10 cellular contexts compared by ENCODE assay signal in genomic region chr19:1221141-1221903, GRCh38. TPM values are rescaled to one million over a fixed set of nuclear protein-coding genes. Genes with fewer than 3 reads are reported as not detected.
DNase-seq lines count a peak whose midpoint lies in the region; ATAC-seq and TF ChIP-seq lines count a peak whose summit lies in the region.
"Had no signal": no experiment of that assay in that cellular context is flagged by ENCODE, and none has a peak within 500 bp of the region (broad histone marks: within the 10 kb centered on the region; RNA-seq: fewer than 3 reads in every experiment).

No MANE protein-coding gene starts in this region.

- DNase-seq in ACHN: peak; percentile 37
- DNase-seq in dermis blood vessel endothelial cell: peak; percentile 81
- DNase-seq in lower lobe of right lung: no peak
- DNase-seq in activated naive CD4-positive, alpha-beta T cell treated with anti-CD3 and anti-CD28 coated beads, Interleukin-2, amount 10 ng/mL, durations not matched to agents 7 days and 5 days: no peak
- DNase-seq in RKO (ENCODE audit: low spot score): no peak
- DNase-seq in activated CD4-positive, alpha-beta T cell treated with anti-CD3 and anti-CD28 coated beads for 1 hour: no peak
- no peak for DNase-seq in activated T-cell treated with anti-CD3 and anti-CD28 coated beads, Interleukin-2, amount 50 U/mL, for 4 hours
- DNase-seq: activated naive CD8-positive, alpha-beta T cell treated with anti-CD3 and anti-CD28 coated beads, Interleukin-2, amount 50 U/mL, for 24 hours; DMS153 had no signal

- intact Hi-C loops in lower lobe of right lung (cut with DNase I): no loop called here

- H3K9me3 Mint-ChIP-seq in activated naive CD4-positive, alpha-beta T cell treated with anti-CD3 and anti-CD28 coated beads, Interleukin-2, amount 10 ng/mL, durations not matched to agents 7 days and 5 days: no peaks in the 10 kb centered on the region
- H3K9me3 Mint-ChIP-seq in activated T-cell treated with anti-CD3 and anti-CD28 coated beads, Interleukin-2, amount 50 U/mL, for 4 hours: no peaks in the 10 kb centered on the region
- H3K9me3 Mint-ChIP-seq: activated naive CD8-positive, alpha-beta T cell treated with anti-CD3 and anti-CD28 coated beads, Interleukin-2, amount 50 U/mL, for 24 hours had no signal

- peaks cover 66% of the 10 kb centered on the region for H3K36me3 ChIP-seq in lower lobe of right lung

- CTCF ChIA-PET in activated naive CD4-positive, alpha-beta T cell treated with anti-CD3 and anti-CD28 coated beads, Interleukin-2, amount 10 ng/mL, durations not matched to agents 7 days and 5 days (lab: Charles Lee): interaction anchor here (1.3 to 1.7 kb wide), 2 partner anchors 109 to 232 kb away, joined by 3 read pairs; no protein-coding TSS in a partner anchor

- H3K27me3 Mint-ChIP-seq in activated naive CD4-positive, alpha-beta T cell treated with anti-CD3 and anti-CD28 coated beads, Interleukin-2, amount 10 ng/mL, durations not matched to agents 7 days and 5 days: no peaks in the 10 kb centered on the region
- H3K27me3 Mint-ChIP-seq in activated T-cell treated with anti-CD3 and anti-CD28 coated beads, Interleukin-2, amount 50 U/mL, for 4 hours (ENCODE audit: low read depth): no peaks in the 10 kb centered on the region
- H3K27me3 Mint-ChIP-seq: activated naive CD8-positive, alpha-beta T cell treated with anti-CD3 and anti-CD28 coated beads, Interleukin-2, amount 50 U/mL, for 24 hours had no signal

- H3K4me3 ChIP-seq in lower lobe of right lung: no peak overlapping the region

- ATAC-seq in lower lobe of right lung: peak; percentile 26 to 38
- no peak for ATAC-seq in activated T-cell treated with anti-CD3 and anti-CD28 coated beads, Interleukin-2, amount 50 U/mL, for 4 hours
- ATAC-seq: activated naive CD8-positive, alpha-beta T cell treated with anti-CD3 and anti-CD28 coated beads, Interleukin-2, amount 50 U/mL, for 24 hours had no signal

- H3K4me1 Mint-ChIP-seq in activated naive CD4-positive, alpha-beta T cell treated with anti-CD3 and anti-CD28 coated beads, Interleukin-2, amount 10 ng/mL, durations not matched to agents 7 days and 5 days: peaks cover 2% of the 10 kb centered on the region
- no peaks in the 10 kb centered on the region for H3K4me1 Mint-ChIP-seq in activated T-cell treated with anti-CD3 and anti-CD28 coated beads, Interleukin-2, amount 50 U/mL, for 4 hours (ENCODE audit: low read depth)
- H3K4me1 Mint-ChIP-seq: activated naive CD8-positive, alpha-beta T cell treated with anti-CD3 and anti-CD28 coated beads, Interleukin-2, amount 50 U/mL, for 24 hours had no signal

- peaks cover 12% of the 10 kb centered on the region for H3K4me1 ChIP-seq in lower lobe of right lung

- no peak overlapping the region for H3K4me3 Mint-ChIP-seq in activated naive CD4-positive, alpha-beta T cell treated with anti-CD3 and anti-CD28 coated beads, Interleukin-2, amount 10 ng/mL, durations not matched to agents 7 days and 5 days
- no peak overlapping the region for H3K4me3 Mint-ChIP-seq in activated T-cell treated with anti-CD3 and anti-CD28 coated beads, Interleukin-2, amount 50 U/mL, for 4 hours
- H3K4me3 Mint-ChIP-seq: activated naive CD8-positive, alpha-beta T cell treated with anti-CD3 and anti-CD28 coated beads, Interleukin-2, amount 50 U/mL, for 24 hours had no signal

- TF ChIP-seq RAD21 in Ishikawa (IDR thresholded peaks at IDR 0.05; ENCODE audit: low read depth): peak; percentile 54

- peak; percentile 57 for TF ChIP-seq CTCF in lower lobe of right lung (IDR thresholded peaks at IDR 0.05)

- H3K9me3 ChIP-seq in lower lobe of right lung: no peaks in the 10 kb centered on the region

- H3K27ac ChIP-seq in lower lobe of right lung: no peak overlapping the region

- no peaks in the 10 kb centered on the region for H3K27me3 ChIP-seq in lower lobe of right lung (ENCODE audit: low read depth)

- TF ChIP-seq EP300 in Ishikawa (IDR thresholded peaks at IDR 0.05; ENCODE audit: borderline replicate concordance): no peak

- H3K36me3 Mint-ChIP-seq in activated naive CD4-positive, alpha-beta T cell treated with anti-CD3 and anti-CD28 coated beads, Interleukin-2, amount 10 ng/mL, durations not matched to agents 7 days and 5 days: peaks cover 4% of the 10 kb centered on the region
- no peaks in the 10 kb centered on the region for H3K36me3 Mint-ChIP-seq in activated T-cell treated with anti-CD3 and anti-CD28 coated beads, Interleukin-2, amount 50 U/mL, for 4 hours (ENCODE audit: insufficient read depth)

- no peak overlapping the region for H3K27ac Mint-ChIP-seq in activated naive CD4-positive, alpha-beta T cell treated with anti-CD3 and anti-CD28 coated beads, Interleukin-2, amount 10 ng/mL, durations not matched to agents 7 days and 5 days
- H3K27ac Mint-ChIP-seq: activated naive CD8-positive, alpha-beta T cell treated with anti-CD3 and anti-CD28 coated beads, Interleukin-2, amount 50 U/mL, for 24 hours had no signal

- in situ Hi-C loops in ACHN (cut with HindIII; ENCODE audit: low pct_ligation_motif_present, low pct_unique_long_range_greater_than_20kb, low sequenced_read_pairs): no loop called here

TF ChIP-seq in Ishikawa, 13 proteins besides CTCF, POLR2A, EP300 and RAD21:
- no peak for TF ChIP-seq TEAD4 (IDR thresholded peaks at IDR 0.05)
- no peak for TF ChIP-seq TCF12 (IDR thresholded peaks at IDR 0.05; ENCODE audit: low read depth)
- TF ChIP-seq EGR1 (IDR thresholded peaks at IDR 0.05): no peak
- TF ChIP-seq REST (IDR thresholded peaks at IDR 0.05; ENCODE audit: low read depth): no peak
- TF ChIP-seq CEBPB (IDR thresholded peaks at IDR 0.05): no peak
- TF ChIP-seq NFIC (IDR thresholded peaks at IDR 0.05): no peak
- no peak for TF ChIP-seq YY1 (IDR thresholded peaks at IDR 0.05; ENCODE audit: low read depth)
- TF ChIP-seq MAX (IDR thresholded peaks at IDR 0.05): no peak
- no peak for TF ChIP-seq ZBTB7A (IDR thresholded peaks at IDR 0.05; ENCODE audit: low read depth)
- TF ChIP-seq FOXM1 (IDR thresholded peaks at IDR 0.05; ENCODE audit: borderline replicate concordance, low read depth): no peak
- no peak for TF ChIP-seq TAF1 (IDR thresholded peaks at IDR 0.05; ENCODE audit: low read depth)
- TF ChIP-seq, protein P1, sequence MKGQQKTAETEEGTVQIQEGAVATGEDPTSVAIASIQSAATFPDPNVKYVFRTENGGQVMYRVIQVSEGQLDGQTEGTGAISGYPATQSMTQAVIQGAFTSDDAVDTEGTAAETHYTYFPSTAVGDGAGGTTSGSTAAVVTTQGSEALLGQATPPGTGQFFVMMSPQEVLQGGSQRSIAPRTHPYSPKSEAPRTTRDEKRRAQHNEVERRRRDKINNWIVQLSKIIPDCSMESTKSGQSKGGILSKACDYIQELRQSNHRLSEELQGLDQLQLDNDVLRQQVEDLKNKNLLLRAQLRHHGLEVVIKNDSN (IDR thresholded peaks at IDR 0.05): no peak
- no peak for TF ChIP-seq CREB1 (IDR thresholded peaks at IDR 0.05; ENCODE audit: low read depth)

RNA-seq across cellular contexts. Expression of gene STK11, which starts 15.7 kb away (rescaled TPM):
- total RNA-seq in dermis blood vessel endothelial cell: 107 and 108 TPM in 2 replicates
- total RNA-seq in lower lobe of right lung: 50.5 TPM
- 10 to 100 TPM; 64.4 to 72.0 (median 69.8) TPM for total RNA-seq in activated T-cell treated with anti-CD3 and anti-CD28 coated beads, Interleukin-2, amount 50 U/mL, for 4 hours

RNA-seq across cellular contexts. Expression of gene CBARP, which starts 16.5 kb away (rescaled TPM):
- total RNA-seq in dermis blood vessel endothelial cell (2.7 and 2.8 TPM in 2 replicates), lower lobe of right lung (0.41 TPM)
- total RNA-seq in activated T-cell treated with anti-CD3 and anti-CD28 coated beads, Interleukin-2, amount 50 U/mL, for 4 hours: 1 to 10 TPM in 2 of 3 donors, under 1 TPM in 1; 0.63 to 1.4 (median 1.1) TPM

RNA-seq across cellular contexts. Expression of gene ATP5F1D, which starts 20.2 kb away (rescaled TPM):
- total RNA-seq in dermis blood vessel endothelial cell (19.9 and 31.1 TPM in 2 replicates), lower lobe of right lung (116 TPM)
- total RNA-seq in activated T-cell treated with anti-CD3 and anti-CD28 coated beads, Interleukin-2, amount 50 U/mL, for 4 hours: 100 to 1,000 TPM; 259 to 434 (median 312) TPM

RNA-seq across cellular contexts. Expression of gene MIDN, which starts 27.1 kb away (rescaled TPM):
- total RNA-seq in dermis blood vessel endothelial cell (22.1 and 27.9 TPM in 2 replicates), lower lobe of right lung (76.3 TPM)
- total RNA-seq in activated T-cell treated with anti-CD3 and anti-CD28 coated beads, Interleukin-2, amount 50 U/mL, for 4 hours: 10 to 100 TPM; 63.2 to 70.0 (median 68.7) TPM

RNA-seq across cellular contexts. Expression of gene SBNO2, which starts 47.3 kb away (rescaled TPM):
- total RNA-seq in dermis blood vessel endothelial cell (37.1 and 52.2 TPM in 2 replicates), lower lobe of right lung (91.6 TPM)
- 100 to 1,000 TPM; 134 to 140 (median 139) TPM for total RNA-seq in activated T-cell treated with anti-CD3 and anti-CD28 coated beads, Interleukin-2, amount 50 U/mL, for 4 hours

Comparison
In these comparisons a context has a peak if more than half of its experiments do, and no peak if none do; other contexts are left out.
1. DNase-seq: peak in ACHN (single experiment) and dermis blood vessel endothelial cell (single experiment); none in lower lobe of right lung (single experiment), activated naive CD4-positive, alpha-beta T cell treated with anti-CD3 and anti-CD28 coated beads, Interleukin-2, amount 10 ng/mL, durations not matched to agents 7 days and 5 days (single experiment), RKO (single experiment), activated CD4-positive, alpha-beta T cell treated with anti-CD3 and anti-CD28 coated beads for 1 hour (single experiment) and activated T-cell treated with anti-CD3 and anti-CD28 coated beads, Interleukin-2, amount 50 U/mL, for 4 hours (single experiment).
2. ATAC-seq: peak in lower lobe of right lung (2 of 2); none in activated T-cell treated with anti-CD3 and anti-CD28 coated beads, Interleukin-2, amount 50 U/mL, for 4 hours (0 of 2).